ENCODE assay signal across 21 cellular contexts in genomic region chr9:98572796-98573195, GRCh38.
"Had no signal": no experiment of that assay in that cellular context is flagged by ENCODE, and none has a peak within 500 bp of the region (broad histone marks: within the 10 kb centered on the region; RNA-seq: fewer than 3 reads in every experiment).

No MANE protein-coding gene starts in this region.

- H3K4me3 ChIP-seq: left lung, lower lobe of right lung, right atrium auricular region, right lobe of liver, skin epidermis, suprapubic skin, tibial nerve, uterus had no signal

- H2AFZ ChIP-seq: parathyroid adenoma had no signal

- DNase-seq: hypothalamus; immature natural killer cell; kidney; left colon; left lung; lower lobe of right lung; mammary epithelial cell; mesenchymal stem cell; naive thymus-derived CD8-positive, alpha-beta T cell; occipital lobe; right lobe of liver; stimulated activated CD4-positive, alpha-beta T cell treated with anti-CD3 and anti-CD28 coated beads, Interleukin-4, amount 100 ng/mL, for 24 hours; stimulated activated naive CD4-positive, alpha-beta T cell; uterus had no signal

- ATAC-seq: left colon; left lung; lower lobe of right lung; naive thymus-derived CD8-positive, alpha-beta T cell; right lobe of liver; stimulated activated effector memory CD8-positive, alpha-beta T cell treated with anti-CD3 and anti-CD28 coated beads, Interleukin-12 subunit alpha, Interleukin-12 subunit beta, amount 100 ng/mL, for 72 hours had no signal

- H3K36me3 ChIP-seq: left lung, lower lobe of right lung, neutrophil, right atrium auricular region, right lobe of liver, suprapubic skin, tibial nerve, uterus had no signal

- H3K9me3 ChIP-seq: left lung, lower lobe of right lung, neutrophil, right atrium auricular region, right lobe of liver, suprapubic skin, tibial nerve, uterus had no signal

- H3K27ac ChIP-seq: left lung, lower lobe of right lung, neutrophil, parathyroid adenoma, right atrium auricular region, right lobe of liver, skin epidermis, suprapubic skin, tibial nerve, uterus had no signal

- H3K9ac ChIP-seq: parathyroid adenoma had no signal

- H3K4me1 ChIP-seq: lower lobe of right lung, parathyroid adenoma, right atrium auricular region, suprapubic skin, tibial nerve, uterus had no signal

- H3K27me3 ChIP-seq: right atrium auricular region, right lobe of liver, tibial nerve, uterus had no signal
